In the genomic region with DNA sequence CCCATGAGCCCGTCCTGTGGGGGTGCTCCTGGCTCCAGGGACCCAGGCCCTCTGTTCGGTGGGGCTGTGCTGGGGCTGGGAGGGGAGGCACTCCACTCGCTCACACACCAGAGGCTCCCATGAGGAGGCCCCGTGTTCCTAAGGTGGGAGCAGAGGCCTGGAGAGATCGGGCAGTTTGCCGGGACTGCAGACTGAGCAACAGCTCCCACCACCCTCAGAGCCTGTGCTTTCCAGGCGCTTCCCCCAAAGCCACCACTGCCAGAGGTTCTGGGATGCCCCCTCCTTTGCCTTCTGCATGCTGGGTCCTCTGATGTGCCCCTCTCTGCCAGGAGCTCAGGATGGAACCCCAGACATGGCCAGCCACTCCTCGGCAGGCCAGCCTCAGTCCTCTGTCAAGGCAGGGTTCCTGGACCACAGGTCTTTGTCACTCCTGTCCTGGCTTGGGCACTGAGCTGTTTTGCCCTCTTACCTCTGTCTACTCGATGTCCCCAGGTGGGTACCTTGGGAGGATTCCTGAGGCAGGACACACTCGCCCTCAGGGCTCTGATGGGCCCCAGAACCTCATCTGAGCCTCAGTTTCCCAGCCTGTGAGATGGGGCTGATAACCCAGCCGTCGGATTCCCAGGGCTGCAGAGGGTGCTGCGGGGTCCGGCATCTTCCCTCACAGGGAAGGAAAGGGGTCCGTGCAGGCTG, we compare ENCODE assay signal across 30 cellular contexts.
"Had no signal": no experiment of that assay in that cellular context is flagged by ENCODE, and none has a peak within 500 bp of the region (broad histone marks: within the 10 kb centered on the region; RNA-seq: fewer than 3 reads in every experiment).

No MANE protein-coding gene starts in this region.

- FAIRE-seq: small intestine had no signal

- H3K9me3 ChIP-seq: psoas muscle, right lobe of liver, sigmoid colon, suprapubic skin, testis, transverse colon, upper lobe of right lung, uterus had no signal

- H3K4me3 Mint-ChIP-seq: naive thymus-derived CD8-positive, alpha-beta T cell; natural killer cell treated with Interleukin-12 subunit alpha and Interleukin-12 subunit beta and Interleukin-15 and Interleukin-18, amount 100 ng/mL, for 72 hours; nephron progenitor cell; neural crest cell; stimulated activated memory B cell treated with anti-CD40 and anti-IgM and Interleukin-4, amounts not matched to agents 10 μg/mL and 1 μg/mL and 100 μg/mL, for 72 hours; stimulated activated naive CD8-positive, alpha-beta T cell treated with anti-CD3 and anti-CD28 coated beads, Interleukin-15, amount 100 ng/mL, for 72 hours; type B pancreatic cell had no signal

- H3K27me3 ChIP-seq: ovary, right lobe of liver, testis, uterus had no signal

- DNase-seq: nephron progenitor cell; occipital lobe; ovary; right cardiac atrium; sigmoid colon; small intestine; stimulated activated CD4-positive, alpha-beta T cell treated with anti-CD3 and anti-CD28 coated beads, Interleukin-12 subunit alpha, Interleukin-12 subunit beta, amount 100 ng/mL, for 4 hours; stimulated activated CD4-positive, alpha-beta T cell treated with anti-CD3 and anti-CD28 coated beads, Interleukin-1b, Interleukin-23, amount 100 ng/mL, for 48 hours; stimulated activated CD4-positive, alpha-beta T cell treated with anti-CD3 and anti-CD28 coated beads, Interleukin-4, amount 100 ng/mL, for 1 hour; stimulated activated CD4-positive, alpha-beta T cell treated with anti-CD3 and anti-CD28 coated beads, Interleukin-4, amount 100 ng/mL, for 4 hours; stimulated activated CD8-positive, alpha-beta memory T cell treated with anti-CD3 and anti-CD28 coated beads, Interleukin-4, amount 100 ng/mL, for 48 hours; stimulated activated naive CD4-positive, alpha-beta T cell; stimulated activated naive CD8-positive, alpha-beta T cell treated with anti-CD3 and anti-CD28 coated beads, Interleukin-15, amount 100 ng/mL, for 72 hours; stimulated activated naive CD8-positive, alpha-beta T cell treated with anti-CD3 and anti-CD28 coated beads, Interleukin-15, Interleukin-2, amounts not matched to agents 100 U/mL and 50 U/mL, for 24 hours; substantia nigra; testis; tibial artery; transverse colon; upper lobe of right lung; uterus had no signal

- H3K27ac ChIP-seq: ovary, parathyroid adenoma, psoas muscle, right lobe of liver, sigmoid colon, suprapubic skin, testis, tibial artery, transverse colon, upper lobe of right lung, uterus had no signal

- H3K9ac ChIP-seq: parathyroid adenoma had no signal

- H2AFZ ChIP-seq: parathyroid adenoma had no signal

- H3K36me3 Mint-ChIP-seq: naive thymus-derived CD8-positive, alpha-beta T cell; natural killer cell treated with Interleukin-12 subunit alpha and Interleukin-12 subunit beta and Interleukin-15 and Interleukin-18, amount 100 ng/mL, for 72 hours; stimulated activated memory B cell treated with anti-CD40 and anti-IgM and Interleukin-4, amounts not matched to agents 10 μg/mL and 1 μg/mL and 100 μg/mL, for 72 hours; type B pancreatic cell had no signal

- H3K9me3 Mint-ChIP-seq: natural killer cell treated with Interleukin-12 subunit alpha and Interleukin-12 subunit beta and Interleukin-15 and Interleukin-18, amount 100 ng/mL, for 72 hours; nephron progenitor cell; neural crest cell; stimulated activated naive CD8-positive, alpha-beta T cell treated with anti-CD3 and anti-CD28 coated beads, Interleukin-15, amount 100 ng/mL, for 72 hours; type B pancreatic cell had no signal

- H3K4me3 ChIP-seq: ovary, psoas muscle, right lobe of liver, sigmoid colon, suprapubic skin, testis, tibial artery, transverse colon, upper lobe of right lung, uterus had no signal

- ATAC-seq: naive thymus-derived CD8-positive, alpha-beta T cell; natural killer cell treated with Interleukin-12 subunit alpha and Interleukin-12 subunit beta and Interleukin-15 and Interleukin-18, amount 100 ng/mL, for 72 hours; psoas muscle; right cardiac atrium; right lobe of liver; stimulated activated memory B cell treated with anti-CD40 and anti-IgM and Interleukin-4, amounts not matched to agents 10 μg/mL and 1 μg/mL and 100 μg/mL, for 72 hours; stimulated activated naive CD8-positive, alpha-beta T cell treated with anti-CD3 and anti-CD28 coated beads, Interleukin-15, amount 100 ng/mL, for 72 hours; stimulated activated naive CD8-positive, alpha-beta T cell treated with anti-CD3 and anti-CD28 coated beads, Interleukin-15, Interleukin-2, amounts not matched to agents 100 U/mL and 50 U/mL, for 24 hours; upper lobe of right lung had no signal

- H3K27ac Mint-ChIP-seq: naive thymus-derived CD8-positive, alpha-beta T cell; natural killer cell treated with Interleukin-12 subunit alpha and Interleukin-12 subunit beta and Interleukin-15 and Interleukin-18, amount 100 ng/mL, for 72 hours; nephron progenitor cell; progenitor cell of endocrine pancreas; stimulated activated memory B cell treated with anti-CD40 and anti-IgM and Interleukin-4, amounts not matched to agents 10 μg/mL and 1 μg/mL and 100 μg/mL, for 72 hours; stimulated activated naive CD8-positive, alpha-beta T cell treated with anti-CD3 and anti-CD28 coated beads, Interleukin-15, amount 100 ng/mL, for 72 hours; type B pancreatic cell had no signal

- H3K4me1 ChIP-seq: psoas muscle, right lobe of liver, sigmoid colon, suprapubic skin, testis, tibial artery, transverse colon, upper lobe of right lung, uterus had no signal

- H3K36me3 ChIP-seq: ovary, right lobe of liver, sigmoid colon, suprapubic skin, tibial artery, transverse colon, upper lobe of right lung, uterus had no signal
